In the genomic region with DNA sequence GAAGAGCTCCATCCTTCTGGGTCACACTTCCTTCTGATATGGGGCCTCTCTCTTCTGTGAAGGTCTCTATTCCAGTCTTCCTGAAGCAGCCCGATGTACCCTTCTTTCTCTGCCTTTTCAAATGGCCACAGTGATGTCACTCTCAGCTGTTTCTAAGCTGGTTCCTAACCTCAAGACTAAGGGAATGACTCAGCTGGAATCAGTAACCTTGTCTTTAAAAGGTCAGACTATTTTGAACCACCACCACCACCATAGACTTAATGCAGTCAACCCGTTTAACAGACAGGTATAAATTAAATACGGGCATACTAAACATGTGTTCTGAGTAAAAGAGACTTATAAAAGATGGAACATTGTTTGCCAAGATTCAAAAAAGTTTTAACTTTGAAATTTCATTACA, we compare ENCODE assay signal across 10 cellular contexts.
DNase-seq lines count a peak whose midpoint lies in the region; ATAC-seq, FAIRE-seq and TF ChIP-seq lines count a peak whose summit lies in the region.
"Had no signal": no experiment of that assay in that cellular context is flagged by ENCODE, and none has a peak within 500 bp of the region (broad histone marks: within the 10 kb centered on the region; RNA-seq: fewer than 3 reads in every experiment).

No MANE protein-coding gene starts in this region.

- no peaks in the 10 kb centered on the region for H3K9me3 ChIP-seq in esophagus squamous epithelium

- intact Hi-C loops in esophagus squamous epithelium (cut with DNase I): no loop called here

- H3K27ac ChIP-seq in esophagus squamous epithelium: no peak overlapping the region

- in situ Hi-C loops in GM13977 (cut with MboI; ENCODE audit: low pct_unique_long_range_greater_than_20kb, low sequenced_read_pairs, unreplicated experiment): no loop called here

- H3K4me1 ChIP-seq in esophagus squamous epithelium: no peaks in the 10 kb centered on the region

- H3K4me3 ChIP-seq in bronchial epithelial cell (ENCODE audit: low read depth, low read length) (no peak overlapping the region), esophagus squamous epithelium (no peak overlapping the region)

- H3K27me3 ChIP-seq in bronchial epithelial cell (ENCODE audit: control insufficient read depth, insufficient read depth, low read length) (no peaks in the 10 kb centered on the region), esophagus squamous epithelium (no peaks in the 10 kb centered on the region)

- peak; percentile 48 for ATAC-seq in GM19467 (IDR thresholded peaks at IDR 0.05; ENCODE audit: unreplicated experiment)
- peak; percentile 70 for ATAC-seq in HG03095 (IDR thresholded peaks at IDR 0.05; ENCODE audit: unreplicated experiment)
- ATAC-seq in GM19455 (IDR thresholded peaks at IDR 0.05; ENCODE audit: unreplicated experiment): no peak
- ATAC-seq: Panc1 had no signal

- TF ChIP-seq CTCF in GM13977 (IDR thresholded peaks at IDR 0.05; ENCODE audit: extremely low read depth, insufficient read depth, missing control alignments): no peak
- no peak for TF ChIP-seq CTCF in bronchial epithelial cell (IDR thresholded peaks at IDR 0.05; ENCODE audit: insufficient read depth, low read length, severe bottlenecking)
- TF ChIP-seq CTCF in esophagus squamous epithelium (IDR thresholded peaks at IDR 0.05): no peak

- H3K36me3 ChIP-seq in bronchial epithelial cell (ENCODE audit: control insufficient read depth, insufficient read depth, low read length): no peaks in the 10 kb centered on the region
- H3K36me3 ChIP-seq in esophagus squamous epithelium: peaks cover 0 to 7% (median 0%) of the 10 kb centered on the region in 3 donors

- DNase-seq in GM13977 (ENCODE audit: low spot score) (peak; percentile 30), bronchial epithelial cell (ENCODE audit: low read depth) (peak; percentile 8), SIG-M5 (lab: John Stamatoyannopoulos, UW) (no peak), esophagus squamous epithelium (lab: John Stamatoyannopoulos, UW) (no peak), NCI-H1105 treated with DMSO at 0.1 percent for 48 hours (lab: John Stamatoyannopoulos, UW) (no peak)

- TF ChIP-seq POLR2A in esophagus squamous epithelium (IDR thresholded peaks at IDR 0.05): no peak

- WGBS in esophagus squamous epithelium, 2 donors: 84 to 85% methylated on average over 3 of the region's 3 CpGs

- FAIRE-seq in bronchial epithelial cell (lab: Jason Lieb, UNC): no peak
- FAIRE-seq: D721Med had no signal

Comparison
In these comparisons a context has a peak if more than half of its experiments do, and no peak if none do; other contexts are left out.
1. DNase-seq: peak in GM13977 (single experiment) and bronchial epithelial cell (single experiment); none in SIG-M5 (single experiment), esophagus squamous epithelium (single experiment) and NCI-H1105 treated with DMSO at 0.1 percent for 48 hours (single experiment).